ENCODE assay signal across 15 cellular contexts in the genomic region with DNA sequence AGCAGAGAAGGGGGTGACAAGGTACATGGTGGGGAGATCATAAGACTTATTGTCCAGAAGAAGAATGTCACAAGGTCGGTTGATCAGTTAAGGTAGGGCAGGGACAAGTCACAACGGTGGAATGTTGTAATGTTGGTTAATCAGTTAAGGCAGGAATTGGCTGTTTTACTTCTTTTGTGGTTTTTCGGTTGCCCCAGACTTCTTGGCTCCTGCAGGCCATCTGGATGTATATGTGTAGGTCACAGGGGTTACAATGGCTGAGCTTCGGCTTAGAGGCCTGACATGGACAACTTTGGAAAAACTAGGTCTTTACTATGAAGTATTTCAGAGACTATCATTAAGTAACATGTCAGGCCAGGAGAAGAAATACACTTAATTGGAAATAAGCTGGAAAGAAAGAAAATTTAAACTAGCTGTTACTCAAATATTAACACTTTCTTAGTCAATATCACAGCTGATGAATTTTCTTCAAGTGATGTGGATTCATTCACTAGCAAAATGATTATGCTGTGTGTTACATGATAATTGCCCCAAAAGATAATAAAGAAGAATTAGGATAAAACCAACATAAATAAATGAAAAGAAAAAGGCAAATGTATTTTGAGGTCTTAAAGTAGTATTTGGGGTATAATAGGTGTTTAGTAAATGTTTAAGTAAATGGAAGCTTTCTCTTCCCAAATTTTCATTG. TPM values are rescaled to one million over a fixed set of nuclear protein-coding genes. Genes with fewer than 3 reads are reported as not detected.
A peak's percentile ranks its signal among the peaks of the same experiment; 100 is the strongest.
DNase-seq lines count a peak whose midpoint lies in the region; ATAC-seq, FAIRE-seq and TF ChIP-seq lines count a peak whose summit lies in the region.
"Had no signal": no experiment of that assay in that cellular context is flagged by ENCODE, and none has a peak within 500 bp of the region (broad histone marks: within the 10 kb centered on the region; RNA-seq: fewer than 3 reads in every experiment).

No MANE protein-coding gene starts in this region.

- DNase-seq in HCEC 1CT = peak; percentile 24
- DNase-seq in NOMO-1 (lab: John Stamatoyannopoulos, UW; ENCODE audit: unreplicated experiment in 2 of 2) = peak; percentile 56 to 63
- DNase-seq in K562 (ENCODE audit: extremely low read depth in 1 of 4, low spot score in 3 of 4) = peak in 2 of 4 experiments; percentile 30 to 82
- DNase-seq in small intestine = peak; percentile 28
- no peak for DNase-seq in T-helper 2 cell
- DNase-seq in neuronal stem cell (ENCODE audit: low spot score) = no peak
- DNase-seq: activated CD4-positive, CD25-positive, alpha-beta regulatory T cell treated with anti-CD3 and anti-CD28 coated beads, Interleukin-2, amount 50 U/mL, for 72 hours; activated naive CD8-positive, alpha-beta T cell treated with anti-CD3 and anti-CD28 coated beads, Interleukin-2, amount 50 U/mL, for 24 hours; CD4-positive, alpha-beta T cell; H9; NCI-H187; NCI-H82 had no signal

- no peak overlapping the region for H3K14ac ChIP-seq in neuronal stem cell (ENCODE audit: low read length)

- in situ Hi-C loops in K562 (cut with MboI) = no loop called here

- no peak for TF ChIP-seq CTCF in K562 (IDR thresholded peaks at IDR 0.05 in 2 of 3, conservative IDR thresholded peaks at IDR 0.05 in 1 of 3; ENCODE audit: insufficient read depth in 2 of 3, low read depth in 1 of 3, low read length in 3 of 3)

- BruUV-seq in K562 (replicated peaks; lab: Mats Ljungman, UMichigan) = no TSS peak

- intact Hi-C loops in K562 (cut with micrococcal nuclease) = loop anchor here (5.0 kb wide), 1 partner anchor 123 kb away; no protein-coding TSS in a partner anchor

- no peak overlapping the region for H3K23ac ChIP-seq in neuronal stem cell (ENCODE audit: low read depth, low read length, poor library complexity)

- no peaks in the 10 kb centered on the region for H3K9me1 ChIP-seq in K562 (ENCODE audit: control insufficient read depth, insufficient read depth, low read length)

- TF ChIP-seq RAD21 in K562 (CRISPR knock-in tag; conservative IDR thresholded peaks at IDR 0.05 in 1 of 2, IDR thresholded peaks at IDR 0.05 in 1 of 2) = peak; percentile 32 to 40

- H2AK5ac ChIP-seq in neuronal stem cell (ENCODE audit: low read depth, low read length) = no peak overlapping the region

- CTCF ChIA-PET in K562 (lab: Yijun Ruan, JAX; ENCODE audit: low intra/inter-chr PET ratio) = no interaction called here

- FAIRE-seq in K562 (lab: Jason Lieb, UNC) (peak; percentile 79), small intestine (lab: Jason Lieb, UNC) (no peak)

- peaks cover 9% of the 10 kb centered on the region; the same call in 2 of the 3 replicates for H3K36me3 ChIP-seq in K562 (ENCODE audit: control insufficient read depth, insufficient read depth, low read length)
- H3K36me3 ChIP-seq in small intestine (ENCODE audit: control insufficient read depth in 2 of 2, insufficient read depth in 2 of 2, low read length in 2 of 2) = no peaks in the 10 kb centered on the region
- peaks cover 0 to 2% of the 10 kb centered on the region in 2 donors for H3K36me3 ChIP-seq in neuronal stem cell (replicated peaks in 1 of 2; ENCODE audit: control insufficient read depth in 2 of 2, insufficient read depth in 2 of 2, low read length in 2 of 2)

- peaks cover 8% of the 10 kb centered on the region for H3K9me3 ChIP-seq in K562 (replicated peaks; ENCODE audit: control insufficient read depth, insufficient read depth, low read depth, low read length)
- H3K9me3 ChIP-seq in small intestine (ENCODE audit: control insufficient read depth, low read depth) = no peaks in the 10 kb centered on the region
- H3K9me3 ChIP-seq in neuronal stem cell (replicated peaks in 1 of 2; ENCODE audit: control insufficient read depth in 2 of 2, insufficient read depth in 1 of 2, low read depth in 1 of 2, low read length in 2 of 2) = no peaks in the 10 kb centered on the region

- no peaks in the 10 kb centered on the region for H3K79me1 ChIP-seq in neuronal stem cell (ENCODE audit: low read depth, low read length)

- H3K4me2 ChIP-seq in K562 (ENCODE audit: insufficient read depth, low read length) (peak overlapping the region; percentile 52; the same call in 1 of the 2 replicates), neuronal stem cell (ENCODE audit: insufficient read depth, low read length, poor library complexity, severe bottlenecking) (no peak overlapping the region)

- H4K8ac ChIP-seq in neuronal stem cell (ENCODE audit: low read depth, low read length) = no peak overlapping the region

- H3K4me3 ChIP-seq in K562 (no peak overlapping the region), small intestine (ENCODE audit: low read depth in 1 of 2, low read length in 2 of 2) (no peak overlapping the region), neuronal stem cell (ENCODE audit: low read length in 2 of 2) (no peak overlapping the region)
- H3K4me3 ChIP-seq: coronary artery, skin epidermis had no signal

- H3K79me2 ChIP-seq in K562 (ENCODE audit: control insufficient read depth, insufficient read depth, low read length) = peaks cover 58% of the 10 kb centered on the region

- no peak overlapping the region; a peak in 1 of 4 replicates for H3K9ac ChIP-seq in K562 (ENCODE audit: insufficient read depth in 1 of 2, low read depth in 2 of 2, low read length in 2 of 2)
- no peak overlapping the region for H3K9ac ChIP-seq in neuronal stem cell (ENCODE audit: low read depth, low read length, poor library complexity)

- no peak overlapping the region for H3K4ac ChIP-seq in neuronal stem cell (ENCODE audit: low read length)

- no peaks in the 10 kb centered on the region for H4K20me1 ChIP-seq in K562 (replicated peaks; ENCODE audit: control insufficient read depth, insufficient read depth, low read length)

- H3K4me1 ChIP-seq in K562 (replicated peaks in 1 of 2; ENCODE audit: control insufficient read depth in 2 of 2, insufficient read depth in 2 of 2, low read length in 2 of 2) (peaks cover 8 to 35% of the 10 kb centered on the region in 2 experiments; a peak in 4 of 5 replicates), small intestine (ENCODE audit: control insufficient read depth in 2 of 2, insufficient read depth in 1 of 2, low read depth in 1 of 2, low read length in 1 of 2) (peaks cover 4% of the 10 kb centered on the region in 2 donors), neuronal stem cell (ENCODE audit: control insufficient read depth in 2 of 2, insufficient read depth in 1 of 2, low read depth in 1 of 2, low read length in 2 of 2) (peaks cover 3% of the 10 kb centered on the region in 2 donors)

- no peak overlapping the region for H2BK12ac ChIP-seq in neuronal stem cell (ENCODE audit: low read length)

- TF ChIP-seq POLR2A in K562 (conservative IDR thresholded peaks at IDR 0.05) = no peak

- WGBS in K562 (ENCODE audit: insufficient coverage, low coverage, missing lambda C conversion rate) = 6% methylated on average over 4 of the region's 4 CpGs
- WGBS in small intestine, 3 donors = 32 to 54% (median 48%) methylated on average over 4 of the region's 4 CpGs
- no CpG with 5 or more reads among the region's 4 CpGs for WGBS in neuronal stem cell (ENCODE audit: extremely low coverage in 2 of 2, insufficient read length in 2 of 2, insufficient replicate concordance in 1 of 2), 2 donors

- H3K27me3 ChIP-seq in K562 (ENCODE audit: control insufficient read depth in 2 of 2, insufficient read depth in 2 of 2, low read length in 2 of 2) (no peaks in the 10 kb centered on the region), small intestine (ENCODE audit: control insufficient read depth in 2 of 2, insufficient read depth in 2 of 2, low read length in 2 of 2) (no peaks in the 10 kb centered on the region), neuronal stem cell (ENCODE audit: control insufficient read depth in 3 of 3, insufficient read depth in 3 of 3, low read depth in 1 of 3, low read length in 3 of 3) (no peaks in the 10 kb centered on the region)

- TF ChIP-seq EP300 in K562 (IDR thresholded peaks at IDR 0.05; ENCODE audit: low read length) = peak; percentile 93

- H2BK120ac ChIP-seq in neuronal stem cell (ENCODE audit: low read depth, low read length) = no peak overlapping the region

- no peak overlapping the region for H3K18ac ChIP-seq in neuronal stem cell (ENCODE audit: low read length)

- peak overlapping the region; percentile 69 for H3K27ac ChIP-seq in K562 (ENCODE audit: extremely low read depth, low read depth, low read length)
- H3K27ac ChIP-seq in small intestine (ENCODE audit: low read depth in 1 of 2, low read length in 1 of 2) = no peak overlapping the region
- H3K27ac ChIP-seq in neuronal stem cell (replicated peaks; ENCODE audit: low read length) = no peak overlapping the region
- H3K27ac ChIP-seq: coronary artery, skin epidermis had no signal

- H2AFZ ChIP-seq in K562 (ENCODE audit: low read depth, low read length) (peak overlapping the region; percentile 15), neuronal stem cell (ENCODE audit: low read length) (no peak overlapping the region)

- no peak for ATAC-seq in K562
- ATAC-seq in HG03342 (IDR thresholded peaks at IDR 0.05; ENCODE audit: unreplicated experiment) = no peak
- ATAC-seq: activated naive CD8-positive, alpha-beta T cell treated with anti-CD3 and anti-CD28 coated beads, Interleukin-2, amount 50 U/mL, for 24 hours had no signal

- no peak overlapping the region for H2BK5ac ChIP-seq in neuronal stem cell (ENCODE audit: low read length)

- H2BK15ac ChIP-seq in neuronal stem cell (ENCODE audit: low read length) = no peak overlapping the region

- POLR2A ChIA-PET in K562 (lab: Yijun Ruan, JAX) = interaction anchor here (0.6 to 1.4 kb wide), 2 partner anchors 13 to 737 kb away, joined by 3 to 4 read pairs; no protein-coding TSS in a partner anchor

- no peak overlapping the region for H4K91ac ChIP-seq in neuronal stem cell (ENCODE audit: low read depth, low read length, poor library complexity)

RNA-seq across cellular contexts. Expression of gene AIG1, which starts 4.5 kb away (rescaled TPM):
- 161 and 345 TPM in 2 replicates for total RNA-seq in K562 (2011; cell fraction: chromatin; rRNA removed; ENCODE audit: low replicate concordance)
- 110 and 115 TPM in 2 replicates for total RNA-seq in K562 (2011; cell fraction: nucleolus; rRNA removed)
- 203 and 359 TPM in 2 replicates for total RNA-seq in K562 (2011; cell fraction: nucleoplasm; rRNA removed)
- total RNA-seq in K562 (2014; rRNA removed) = 74.8 and 75.7 TPM in 2 replicates
- 116 and 118 TPM in 2 replicates for total RNA-seq in K562 (2014; rRNA removed; fragmentation: Illumina TruSeq; extraction: Trizol)
- 127 and 134 TPM in 2 replicates for total RNA-seq in K562 (2015; rRNA removed; fragmentation: Illumina TruSeq; extraction: Trizol)
- 85.2 and 89.8 TPM in 2 replicates for total RNA-seq in K562 (2021)
- 279 and 333 TPM in 2 replicates for polyA plus RNA-seq in K562 (2011; rRNA removed)
- 118 and 187 TPM in 2 replicates for polyA plus RNA-seq in K562 (2011; cell fraction: cytosol; rRNA removed)
- 379 TPM in 2 replicates for polyA plus RNA-seq in K562 (2011; cell fraction: nucleus; rRNA removed)
- 94.1 and 189 TPM in 2 replicates for polyA plus RNA-seq in K562 (2012)
- 95.2 and 110 TPM in 2 replicates for polyA plus RNA-seq in K562 (2014; fragmentation: Illumina TruSeq; extraction: Trizol)
- polyA plus RNA-seq in K562 (2014; fragmentation: Nextera tagmentation; extraction: Ambion mirVana) = 100 to 1,000 TPM; 129 to 169 TPM
- 127 and 157 TPM in 2 replicates for polyA plus RNA-seq in K562 (2014; rRNA removed)
- polyA minus RNA-seq in K562 (2011; rRNA and poly(A)+ RNA removed) = 131 and 152 TPM in 2 replicates
- polyA minus RNA-seq in K562 (2011; cell fraction: cytosol; rRNA and poly(A)+ RNA removed) = 54.3 and 60.9 TPM in 2 replicates
- polyA minus RNA-seq in K562 (2011; cell fraction: nucleus; rRNA and poly(A)+ RNA removed) = 204 and 231 TPM in 2 replicates
- polyA plus RNA-seq in small intestine = 10 to 100 TPM; 56.6 to 83.0 (median 75.1) TPM
- 36.8 TPM for polyA plus RNA-seq in neuronal stem cell (2013, experiment 1 of 2)
- 35.3 TPM for polyA plus RNA-seq in neuronal stem cell (2013, experiment 2 of 2)

Comparison
In these comparisons a context has a peak if more than half of its experiments do, and no peak if none do; other contexts are left out.
1. DNase-seq: peak in HCEC 1CT (single experiment), NOMO-1 (2 of 2) and small intestine (single experiment); none in T-helper 2 cell (0 of 5) and neuronal stem cell (single experiment).